In genomic region chr20:50541606-50542041, GRCh38 we compare ENCODE assay signal across 8 cellular contexts. TPM values are rescaled to one million over a fixed set of nuclear protein-coding genes. Genes with fewer than 3 reads are reported as not detected.
DNase-seq lines count a peak whose midpoint lies in the region; ATAC-seq and TF ChIP-seq lines count a peak whose summit lies in the region.
"Had no signal": no experiment of that assay in that cellular context is flagged by ENCODE, and none has a peak within 500 bp of the region (broad histone marks: within the 10 kb centered on the region; RNA-seq: fewer than 3 reads in every experiment).

No MANE protein-coding gene starts in this region.

- intact Hi-C loops in lower leg skin (cut with DNase I; ENCODE audit: low total_unique reads) = no loop called here

- peak; percentile 34 for ATAC-seq in GM19468 (IDR thresholded peaks at IDR 0.05; ENCODE audit: extremely low read depth, unreplicated experiment)
- ATAC-seq in stimulated activated naive CD8-positive, alpha-beta T cell treated with anti-CD3 and anti-CD28 coated beads, Interleukin-15, amount 100 ng/mL, for 72 hours = no peak

- H3K27me3 Mint-ChIP-seq in stimulated activated naive CD8-positive, alpha-beta T cell treated with anti-CD3 and anti-CD28 coated beads, Interleukin-15, amount 100 ng/mL, for 72 hours = no peaks in the 10 kb centered on the region

- peaks cover 84% of the 10 kb centered on the region for H3K4me1 Mint-ChIP-seq in stimulated activated naive CD8-positive, alpha-beta T cell treated with anti-CD3 and anti-CD28 coated beads, Interleukin-15, amount 100 ng/mL, for 72 hours

- no peak overlapping the region for H3K9ac ChIP-seq in duodenal mucosa (ENCODE audit: low read depth in 1 of 2, low read length in 2 of 2)

- no peaks in the 10 kb centered on the region for H3K27me3 ChIP-seq in duodenal mucosa (ENCODE audit: control insufficient read depth in 1 of 2, insufficient read depth in 2 of 2, low read length in 2 of 2)

- WGBS in lower leg skin, 2 donors = 65 to 76% methylated on average over 5 of the region's 5 CpGs

- H3K36me3 ChIP-seq in duodenal mucosa (ENCODE audit: control insufficient read depth in 1 of 2, insufficient read depth in 2 of 2, low read length in 2 of 2) = no peaks in the 10 kb centered on the region

- TF ChIP-seq POLR2A in lower leg skin (IDR thresholded peaks at IDR 0.05) = no peak

- H3K27ac ChIP-seq in duodenal mucosa (ENCODE audit: low read depth, low read length) = peak overlapping the region; percentile 28

- H3K4me3 ChIP-seq in duodenal mucosa (ENCODE audit: low read depth in 1 of 2, low read length in 2 of 2) (no peak overlapping the region), lower leg skin (ENCODE audit: low read depth, poor library complexity, severe bottlenecking) (no peak overlapping the region)

- peak overlapping the region; percentile 30 to 49 for H3K4me3 Mint-ChIP-seq in stimulated activated naive CD8-positive, alpha-beta T cell treated with anti-CD3 and anti-CD28 coated beads, Interleukin-15, amount 100 ng/mL, for 72 hours

- TF ChIP-seq CTCF in lower leg skin (IDR thresholded peaks at IDR 0.05) = no peak

- H3K27ac Mint-ChIP-seq in stimulated activated naive CD8-positive, alpha-beta T cell treated with anti-CD3 and anti-CD28 coated beads, Interleukin-15, amount 100 ng/mL, for 72 hours = peak overlapping the region; percentile 36 to 68

- H3K9me3 Mint-ChIP-seq in stimulated activated naive CD8-positive, alpha-beta T cell treated with anti-CD3 and anti-CD28 coated beads, Interleukin-15, amount 100 ng/mL, for 72 hours = no peaks in the 10 kb centered on the region

- H3K9me3 ChIP-seq in duodenal mucosa (ENCODE audit: control insufficient read depth in 1 of 2, low read length in 2 of 2) = no peaks in the 10 kb centered on the region

- DNase-seq in KG1 (lab: John Stamatoyannopoulos, UW) (peak; percentile 85), AG20443 (ENCODE audit: low spot score) (no peak), NCI-H1048 (lab: John Stamatoyannopoulos, UW) (no peak), lower leg skin (ENCODE audit: low spot score in 2 of 2) (no peak)
- no peak for DNase-seq in stimulated activated naive CD8-positive, alpha-beta T cell treated with anti-CD3 and anti-CD28 coated beads, Interleukin-15, amount 100 ng/mL, for 72 hours
- DNase-seq: NCI-H69 had no signal

- peaks cover 22 to 28% of the 10 kb centered on the region in 2 donors for H3K4me1 ChIP-seq in duodenal mucosa (ENCODE audit: control insufficient read depth in 1 of 2, insufficient read depth in 2 of 2, low read length in 2 of 2)

RNA-seq across cellular contexts. Expression of gene PTPN1, which starts 31.4 kb away (rescaled TPM):
- total RNA-seq in lower leg skin = 10 to 100 TPM; 19.1 to 29.8 (median 23.3) TPM
